30 cellular contexts compared by ENCODE assay signal in the genomic region with DNA sequence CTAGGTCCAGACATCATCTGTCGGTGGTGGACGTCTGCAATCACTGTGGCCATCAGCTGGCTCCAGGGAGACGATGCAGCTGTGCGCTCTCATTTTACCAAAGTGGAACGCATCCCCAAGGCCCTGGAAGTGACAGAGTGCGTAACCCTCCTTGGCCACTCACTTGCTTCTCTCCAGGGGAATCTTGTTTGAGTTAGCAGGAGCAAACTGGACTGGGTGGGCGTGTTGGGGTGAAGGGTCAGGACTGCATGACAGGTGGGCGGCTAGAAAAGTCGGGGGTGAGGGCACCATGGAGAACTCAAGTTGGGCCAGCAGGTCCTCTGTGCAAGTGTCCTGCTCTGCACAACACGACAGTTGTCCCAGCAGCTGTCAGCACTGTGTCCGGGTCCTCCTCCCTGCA. TPM values are rescaled to one million over a fixed set of nuclear protein-coding genes. Genes with fewer than 3 reads are reported as not detected.
"Had no signal": no experiment of that assay in that cellular context is flagged by ENCODE, and none has a peak within 500 bp of the region (broad histone marks: within the 10 kb centered on the region; RNA-seq: fewer than 3 reads in every experiment).

No MANE protein-coding gene starts in this region.

- H3K27ac ChIP-seq: adrenal gland, ascending aorta, colonic mucosa, esophagus squamous epithelium, ovary, right lobe of liver, VCaP had no signal

- H3K4me3 Mint-ChIP-seq: activated CD4-positive, alpha-beta memory T cell treated with anti-CD3 and anti-CD28 coated beads, Interleukin-2, amount 10 ng/mL, durations not matched to agents 7 days and 5 days; activated CD4-positive, alpha-beta T cell treated with anti-CD3 and anti-CD28 coated beads, Interleukin-2, amount 10 ng/mL, durations not matched to agents 24 days and 14 days; activated CD8-positive, alpha-beta memory T cell treated with anti-CD3 and anti-CD28 coated beads, Interleukin-2, amount 10 ng/mL, durations not matched to agents 7 days and 5 days; activated naive CD8-positive, alpha-beta T cell; central memory CD8-positive, alpha-beta T cell; effector memory CD8-positive, alpha-beta T cell; naive thymus-derived CD8-positive, alpha-beta T cell; T-helper 2 cell treated with Interferon-gamma antibody and Interleukin-4, amounts not matched to agents 5 μg/mL and 100 μg/mL, for 36 hours had no signal

- ATAC-seq: activated CD4-positive, CD25-positive, alpha-beta regulatory T cell treated with anti-CD3 and anti-CD28 coated beads, Interleukin-2, amount 50 U/mL, for 24 hours; activated CD8-positive, alpha-beta memory T cell treated with anti-CD3 and anti-CD28 coated beads, Interleukin-2, amount 10 ng/mL, durations not matched to agents 7 days and 5 days; effector memory CD8-positive, alpha-beta T cell; naive thymus-derived CD8-positive, alpha-beta T cell; right lobe of liver; SK-N-SH treated with all-trans-retinoic acid at 6 μM for 48 hours had no signal

- H3K27ac Mint-ChIP-seq: activated CD4-positive, alpha-beta memory T cell treated with anti-CD3 and anti-CD28 coated beads, Interleukin-2, amount 10 ng/mL, durations not matched to agents 7 days and 5 days; activated CD4-positive, alpha-beta T cell treated with anti-CD3 and anti-CD28 coated beads, Interleukin-2, amount 10 ng/mL, durations not matched to agents 24 days and 14 days; activated CD8-positive, alpha-beta memory T cell treated with anti-CD3 and anti-CD28 coated beads, Interleukin-2, amount 10 ng/mL, durations not matched to agents 7 days and 5 days; activated naive CD8-positive, alpha-beta T cell; T-helper 2 cell treated with Interferon-gamma antibody and Interleukin-4, amounts not matched to agents 5 μg/mL and 100 μg/mL, for 36 hours had no signal

- H3K4me3 ChIP-seq: adrenal gland, ascending aorta, colonic mucosa, dorsolateral prefrontal cortex, esophagus squamous epithelium, lung, ovary, right lobe of liver, smooth muscle cell had no signal

- H3K9me3 Mint-ChIP-seq: activated CD4-positive, alpha-beta memory T cell treated with anti-CD3 and anti-CD28 coated beads, Interleukin-2, amount 10 ng/mL, durations not matched to agents 7 days and 5 days; activated CD4-positive, alpha-beta T cell treated with anti-CD3 and anti-CD28 coated beads, Interleukin-2, amount 10 ng/mL, durations not matched to agents 24 days and 14 days; central memory CD8-positive, alpha-beta T cell; effector memory CD8-positive, alpha-beta T cell; naive thymus-derived CD8-positive, alpha-beta T cell; T-helper 2 cell treated with Interferon-gamma antibody and Interleukin-4, amounts not matched to agents 5 μg/mL and 100 μg/mL, for 36 hours had no signal

- H3K36me3 ChIP-seq: ovary had no signal

- H3K9me3 ChIP-seq: adrenal gland, ascending aorta, colonic mucosa, esophagus squamous epithelium, ovary, right lobe of liver had no signal

- H3K4me1 ChIP-seq: ascending aorta, colonic mucosa, esophagus squamous epithelium had no signal

- DNase-seq: activated CD4-positive, alpha-beta memory T cell treated with anti-CD3 and anti-CD28 coated beads, Interleukin-2, amount 10 ng/mL, durations not matched to agents 7 days and 5 days; activated CD4-positive, alpha-beta T cell treated with anti-CD3 and anti-CD28 coated beads, Interleukin-2, amount 10 ng/mL, durations not matched to agents 24 days and 14 days; activated CD8-positive, alpha-beta memory T cell treated with anti-CD3 and anti-CD28 coated beads, Interleukin-2, amount 10 ng/mL, durations not matched to agents 7 days and 5 days; activated gamma-delta T cell treated with Interleukin-2 at 50 U/mL for 16 hours; activated T-cell treated with anti-CD3 and anti-CD28 coated beads for 4 hours; adrenal gland; colonic mucosa; dorsolateral prefrontal cortex; effector memory CD8-positive, alpha-beta T cell; esophagus squamous epithelium; kidney; naive thymus-derived CD8-positive, alpha-beta T cell; ovary; right lobe of liver; stimulated activated CD4-positive, alpha-beta T cell treated with anti-CD3 and anti-CD28 coated beads, Interleukin-15, amount 100 ng/mL, for 24 hours; stimulated activated naive CD4-positive, alpha-beta T cell treated with Interleukin-2 at 50 U/mL for 16 hours had no signal

- H3K27me3 Mint-ChIP-seq: activated CD4-positive, alpha-beta memory T cell treated with anti-CD3 and anti-CD28 coated beads, Interleukin-2, amount 10 ng/mL, durations not matched to agents 7 days and 5 days; activated CD4-positive, alpha-beta T cell treated with anti-CD3 and anti-CD28 coated beads, Interleukin-2, amount 10 ng/mL, durations not matched to agents 24 days and 14 days; activated CD8-positive, alpha-beta memory T cell treated with anti-CD3 and anti-CD28 coated beads, Interleukin-2, amount 10 ng/mL, durations not matched to agents 7 days and 5 days; activated naive CD8-positive, alpha-beta T cell; central memory CD8-positive, alpha-beta T cell; effector memory CD8-positive, alpha-beta T cell; naive thymus-derived CD8-positive, alpha-beta T cell had no signal

- H3K4me1 Mint-ChIP-seq: activated CD4-positive, alpha-beta T cell treated with anti-CD3 and anti-CD28 coated beads, Interleukin-2, amount 10 ng/mL, durations not matched to agents 24 days and 14 days; central memory CD8-positive, alpha-beta T cell; naive thymus-derived CD8-positive, alpha-beta T cell had no signal

- H3K36me3 Mint-ChIP-seq: activated naive CD8-positive, alpha-beta T cell had no signal

- H3K27me3 ChIP-seq: adrenal gland, ascending aorta, colonic mucosa, dorsolateral prefrontal cortex, esophagus squamous epithelium, ovary, right lobe of liver had no signal

RNA-seq across cellular contexts. Expression of a gene that starts 16.2 kb away (rescaled TPM):
- total RNA-seq: activated CD4-positive, alpha-beta memory T cell treated with anti-CD3 and anti-CD28 coated beads, Interleukin-2, amount 10 ng/mL, durations not matched to agents 7 days and 5 days; ascending aorta; colonic mucosa; endothelial cell of umbilical vein; esophagus squamous epithelium; mesenteric fat pad; pulmonary artery endothelial cell; right lobe of liver; smooth muscle cell; subcutaneous adipose tissue; ureter had no signal
- polyA plus RNA-seq: endothelial cell of umbilical vein; naive thymus-derived CD8-positive, alpha-beta T cell; ovary had no signal

RNA-seq across cellular contexts. Expression of a gene that starts 28.0 kb away (rescaled TPM):
- total RNA-seq: ascending aorta, smooth muscle cell, subcutaneous adipose tissue had no signal

RNA-seq across cellular contexts. Expression of a gene that starts 48.3 kb away (rescaled TPM):
- total RNA-seq: ascending aorta, mesenteric fat pad had no signal
